In the genomic region with DNA sequence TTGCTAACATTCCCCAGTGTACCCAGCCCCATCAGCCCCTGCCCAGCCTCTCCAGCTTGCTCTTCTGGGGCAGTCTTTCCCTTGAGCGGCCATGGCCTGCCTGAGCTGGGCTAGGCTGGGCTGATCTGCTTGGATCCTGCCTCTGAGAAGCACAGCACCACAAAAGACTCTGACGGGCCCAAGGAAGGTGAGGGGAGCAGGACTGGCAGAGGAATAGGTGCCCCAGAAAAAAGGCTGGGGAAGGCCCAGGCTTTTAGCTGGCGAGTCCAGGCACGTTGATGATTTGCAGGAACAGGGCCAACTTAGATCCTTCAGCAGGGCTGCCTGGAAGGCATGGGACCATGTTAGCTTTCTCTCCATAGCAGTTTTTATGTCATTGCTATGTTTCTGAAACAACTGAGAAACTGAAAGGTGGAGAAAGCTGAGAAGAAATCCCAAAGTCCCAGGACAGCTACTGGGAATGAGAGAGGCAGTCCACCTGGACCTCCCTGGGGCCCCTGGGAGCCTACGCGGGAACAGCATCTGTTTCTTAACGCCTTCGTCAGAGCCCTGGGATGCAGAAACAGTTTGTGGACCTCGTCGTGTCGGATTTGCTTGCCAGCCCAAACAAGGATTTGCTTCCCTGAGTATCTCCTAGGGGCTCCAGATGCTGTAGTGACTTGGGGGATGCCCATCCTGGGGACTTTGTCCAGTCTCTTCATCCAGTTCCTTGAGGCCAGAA, we compare ENCODE assay signal across 19 cellular contexts. TPM values are rescaled to one million over a fixed set of nuclear protein-coding genes. Genes with fewer than 3 reads are reported as not detected.
DNase-seq lines count a peak whose midpoint lies in the region; ATAC-seq and TF ChIP-seq lines count a peak whose summit lies in the region.
"Had no signal": no experiment of that assay in that cellular context is flagged by ENCODE, and none has a peak within 500 bp of the region (broad histone marks: within the 10 kb centered on the region; RNA-seq: fewer than 3 reads in every experiment).

No MANE protein-coding gene starts in this region.

- ATAC-seq in GM19463 (IDR thresholded peaks at IDR 0.05; ENCODE audit: unreplicated experiment) (peak; percentile 17), T-helper 17 cell (no peak), naive B cell (ENCODE audit: low read depth in 2 of 2) (no peak), GM21723 (IDR thresholded peaks at IDR 0.05; ENCODE audit: unreplicated experiment) (no peak), GM21529 (IDR thresholded peaks at IDR 0.05; ENCODE audit: unreplicated experiment) (no peak)
- ATAC-seq: activated T-cell treated with anti-CD3 and anti-CD28 coated beads, Interleukin-2, amount 50 U/mL, for 72 hours had no signal

- H3K4me1 Mint-ChIP-seq in CD14-positive monocyte, result peaks cover 21% of the 10 kb centered on the region
- peaks cover 8% of the 10 kb centered on the region for H3K4me1 Mint-ChIP-seq in T-helper 17 cell
- peaks cover 23 to 35% (median 24%) of the 10 kb centered on the region in 3 donors for H3K4me1 Mint-ChIP-seq in naive B cell

- H3K9me3 ChIP-seq in T-helper 17 cell (ENCODE audit: control insufficient read depth, low read length, poor library complexity, severe bottlenecking), result no peaks in the 10 kb centered on the region
- H3K9me3 ChIP-seq: right lobe of liver had no signal

- DNase-seq in CD14-positive monocyte (ENCODE audit: low spot score) (peak; percentile 36), T-helper 17 cell (no peak), naive B cell (no peak), G401 (ENCODE audit: low spot score) (no peak)
- DNase-seq: activated CD4-positive, alpha-beta T cell treated with anti-CD3 and anti-CD28 coated beads, Interleukin-2, amount 50 U/mL, for 48 hours; activated T-cell treated with anti-CD3 and anti-CD28 coated beads, Interleukin-2, amount 50 U/mL, for 72 hours; brain microvascular endothelial cell; dermis blood vessel endothelial cell; erythroblast; left ventricle myocardium superior; NCI-H1417 treated with DMSO at 0.1 percent for 48 hours; occipital lobe; SHP77 treated with DMSO at 0.1 percent for 48 hours; stimulated activated CD4-positive, alpha-beta T cell treated with anti-CD3 and anti-CD28 coated beads, Interleukin-2, amount 100 ng/mL, for 24 hours had no signal

- in situ Hi-C loops in G401 (cut with HindIII; ENCODE audit: low sequenced_read_pairs), result no loop called here

- H3K27me3 Mint-ChIP-seq in CD14-positive monocyte (ENCODE audit: low read depth in 3 of 3), result peaks cover 2 to 3% (median 2%) of the 10 kb centered on the region in 3 donors
- peaks cover 20% of the 10 kb centered on the region for H3K27me3 Mint-ChIP-seq in T-helper 17 cell
- peaks cover 0 to 9% (median 7%) of the 10 kb centered on the region in 3 donors for H3K27me3 Mint-ChIP-seq in naive B cell

- intact Hi-C loops in CD14-positive monocyte (cut with micrococcal nuclease), result loop anchor here (2.0 to 10.0 kb wide), 3 partner anchors 46 to 79 kb away; partner anchors contain the start of gene FXYD2 (in 1 of the 2)

- H3K36me3 Mint-ChIP-seq in CD14-positive monocyte, result no peaks in the 10 kb centered on the region
- H3K36me3 Mint-ChIP-seq in T-helper 17 cell (ENCODE audit: low read depth), result peaks cover 5% of the 10 kb centered on the region
- no peaks in the 10 kb centered on the region for H3K36me3 Mint-ChIP-seq in naive B cell

- H3K4me3 Mint-ChIP-seq in CD14-positive monocyte (no peak overlapping the region), T-helper 17 cell (no peak overlapping the region), naive B cell (peak overlapping the region in 2 of 8 donors; percentile 69 to 83)
- H3K4me3 Mint-ChIP-seq: activated T-cell treated with anti-CD3 and anti-CD28 coated beads, Interleukin-2, amount 50 U/mL, for 72 hours had no signal

- TF ChIP-seq CTCF in CD14-positive monocyte (IDR thresholded peaks at IDR 0.05), result no peak

- H3K27ac Mint-ChIP-seq in CD14-positive monocyte (peak overlapping the region in 5 of 7 donors; percentile 32 to 82 (median 54)), T-helper 17 cell (peak overlapping the region; percentile 2), naive B cell (peak overlapping the region; percentile 89 to 97 (median 94))
- H3K27ac Mint-ChIP-seq: activated T-cell treated with anti-CD3 and anti-CD28 coated beads, Interleukin-2, amount 50 U/mL, for 72 hours had no signal

- H3K9me3 Mint-ChIP-seq in CD14-positive monocyte, result peaks cover 0 to 1% (median 0%) of the 10 kb centered on the region in 7 donors
- H3K9me3 Mint-ChIP-seq in naive B cell, result no peaks in the 10 kb centered on the region
- H3K9me3 Mint-ChIP-seq: activated T-cell treated with anti-CD3 and anti-CD28 coated beads, Interleukin-2, amount 50 U/mL, for 72 hours had no signal

RNA-seq across cellular contexts. Expression of gene FXYD6, which starts 24.4 kb away (rescaled TPM):
- polyA plus RNA-seq in CD14-positive monocyte (10 to 100 TPM; 36.4 to 44.1 TPM), naive B cell (ENCODE audit: low read depth in 6 of 6) (not detected)
- total RNA-seq in T-helper 17 cell, result under 1 TPM in 1 of 2 donors, not detected in 1; 0.62 TPM
- total RNA-seq in G401 (2014; rRNA removed; shearing (Covaris generic)), result not detected in 2 replicates
- total RNA-seq: T-helper 1 cell treated with Interleukin-12 subunit alpha and Interleukin-12 subunit beta and Interleukin-4 antibody, amounts not matched to agents 30 ng/mL and 1 ng/mL, for 36 hours had no signal

RNA-seq across cellular contexts. Expression of gene TMPRSS13, which starts 28.3 kb away (rescaled TPM):
- polyA plus RNA-seq in CD14-positive monocyte (under 1 TPM; 0.17 to 0.37 TPM), naive B cell (ENCODE audit: low read depth in 6 of 6) (under 1 TPM in 5 of 6 donors, not detected in 1; 0.24 to 0.87 (median 0.84) TPM)
- 1 to 10 TPM; 2.0 to 2.4 TPM for total RNA-seq in T-helper 17 cell
- total RNA-seq in G401 (2014; rRNA removed; shearing (Covaris generic)), result not detected in 2 replicates
- total RNA-seq: dermis blood vessel endothelial cell had no signal

Comparison
In these comparisons a context has a peak if more than half of its experiments do, and no peak if none do; other contexts are left out.
1. H3K27ac Mint-ChIP-seq: peak in every context shown above with its lines; median percentile 94 in naive B cell; 54 in CD14-positive monocyte; 2 in T-helper 17 cell.